1 cellular context compared by ENCODE assay signal in the genomic region with DNA sequence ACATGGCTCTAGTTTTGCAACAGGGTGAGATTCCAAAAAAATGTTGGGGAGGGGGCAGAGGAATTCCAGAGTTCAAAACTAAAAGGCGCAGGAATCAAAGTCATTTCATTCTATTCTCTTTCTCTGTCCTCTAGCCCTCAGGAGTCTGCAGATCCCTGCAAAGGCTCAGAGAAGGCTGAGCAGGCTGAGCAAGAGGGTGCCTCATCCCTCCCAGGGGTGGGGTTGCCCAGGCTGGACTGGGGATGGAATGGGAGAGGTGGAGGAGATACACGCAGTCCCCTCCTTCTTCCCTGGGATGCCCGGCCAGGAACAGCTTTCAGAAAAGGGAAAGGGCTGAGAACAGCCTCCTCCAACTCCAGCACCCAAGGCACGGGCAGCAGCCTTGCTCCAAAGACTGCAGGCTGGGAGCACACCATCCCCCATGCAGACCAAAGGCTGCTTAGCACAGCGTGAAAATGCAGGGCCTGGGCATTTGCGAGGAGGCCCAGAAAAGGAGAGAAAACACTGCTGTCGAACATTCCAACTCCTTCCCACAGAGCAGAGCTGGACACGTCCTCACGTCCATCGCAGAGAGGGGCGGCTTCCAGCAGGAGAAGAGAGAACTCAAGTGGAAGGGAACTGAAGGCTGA.
TF ChIP-seq lines count a peak whose summit lies in the region.

No MANE protein-coding gene starts in this region.

TF ChIP-seq in HepG2, 621 proteins besides CTCF, POLR2A, EP300 and RAD21:
- TF ChIP-seq, protein P1, sequence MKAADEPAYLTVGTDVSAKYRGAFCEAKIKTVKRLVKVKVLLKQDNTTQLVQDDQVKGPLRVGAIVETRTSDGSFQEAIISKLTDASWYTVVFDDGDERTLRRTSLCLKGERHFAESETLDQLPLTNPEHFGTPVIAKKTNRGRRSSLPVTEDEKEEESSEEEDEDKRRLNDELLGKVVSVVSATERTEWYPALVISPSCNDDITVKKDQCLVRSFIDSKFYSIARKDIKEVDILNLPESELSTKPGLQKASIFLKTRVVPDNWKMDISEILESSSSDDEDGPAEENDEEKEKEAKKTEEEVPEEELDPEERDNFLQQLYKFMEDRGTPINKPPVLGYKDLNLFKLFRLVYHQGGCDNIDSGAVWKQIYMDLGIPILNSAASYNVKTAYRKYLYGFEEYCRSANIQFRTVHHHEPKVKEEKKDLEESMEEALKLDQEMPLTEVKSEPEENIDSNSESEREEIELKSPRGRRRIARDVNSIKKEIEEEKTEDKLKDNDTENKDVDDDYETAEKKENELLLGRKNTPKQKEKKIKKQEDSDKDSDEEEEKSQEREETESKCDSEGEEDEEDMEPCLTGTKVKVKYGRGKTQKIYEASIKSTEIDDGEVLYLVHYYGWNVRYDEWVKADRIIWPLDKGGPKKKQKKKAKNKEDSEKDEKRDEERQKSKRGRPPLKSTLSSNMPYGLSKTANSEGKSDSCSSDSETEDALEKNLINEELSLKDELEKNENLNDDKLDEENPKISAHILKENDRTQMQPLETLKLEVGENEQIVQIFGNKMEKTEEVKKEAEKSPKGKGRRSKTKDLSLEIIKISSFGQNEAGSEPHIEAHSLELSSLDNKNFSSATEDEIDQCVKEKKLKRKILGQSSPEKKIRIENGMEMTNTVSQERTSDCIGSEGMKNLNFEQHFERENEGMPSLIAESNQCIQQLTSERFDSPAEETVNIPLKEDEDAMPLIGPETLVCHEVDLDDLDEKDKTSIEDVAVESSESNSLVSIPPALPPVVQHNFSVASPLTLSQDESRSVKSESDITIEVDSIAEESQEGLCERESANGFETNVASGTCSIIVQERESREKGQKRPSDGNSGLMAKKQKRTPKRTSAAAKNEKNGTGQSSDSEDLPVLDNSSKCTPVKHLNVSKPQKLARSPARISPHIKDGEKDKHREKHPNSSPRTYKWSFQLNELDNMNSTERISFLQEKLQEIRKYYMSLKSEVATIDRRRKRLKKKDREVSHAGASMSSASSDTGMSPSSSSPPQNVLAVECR (CRISPR knock-in tag; IDR thresholded peaks at IDR 0.05; ENCODE audit: borderline replicate concordance), result no peak
- no peak for TF ChIP-seq ZNF547 (CRISPR knock-in tag; IDR thresholded peaks at IDR 0.05)
